Comparison of ENCODE assay signal across 15 cellular contexts in the genomic region with DNA sequence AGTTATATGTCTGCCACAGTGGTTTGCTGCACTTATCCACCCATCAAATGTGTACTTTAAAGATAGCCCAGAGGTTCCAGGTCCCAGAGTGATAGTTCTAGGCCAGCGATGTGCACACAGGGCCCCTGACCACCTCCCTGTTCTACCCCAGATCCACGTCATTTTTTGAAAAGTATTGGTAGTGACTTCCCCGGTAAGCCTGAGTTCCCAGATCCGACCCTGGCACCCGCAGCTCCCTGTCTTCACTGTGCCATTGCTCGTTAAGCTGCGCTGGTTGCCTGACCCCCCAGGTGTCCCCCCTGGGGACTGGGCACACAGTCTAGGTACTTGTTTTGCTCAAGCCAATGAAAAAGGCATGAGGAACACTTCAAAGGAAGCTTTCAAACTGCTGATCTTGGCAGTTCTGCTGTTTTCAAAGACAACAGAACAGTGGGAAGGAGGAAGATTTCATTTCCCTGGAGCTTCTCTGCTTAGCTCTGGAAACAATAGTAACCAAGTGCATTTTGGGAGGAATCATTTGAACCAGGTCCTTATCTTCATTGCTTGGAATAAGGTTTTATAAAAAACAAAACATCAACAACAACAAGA.
DNase-seq lines count a peak whose midpoint lies in the region; ATAC-seq and TF ChIP-seq lines count a peak whose summit lies in the region.
"Had no signal": no experiment of that assay in that cellular context is flagged by ENCODE, and none has a peak within 500 bp of the region (broad histone marks: within the 10 kb centered on the region; RNA-seq: fewer than 3 reads in every experiment).

No MANE protein-coding gene starts in this region.

- H3K36me3 ChIP-seq in GM23338 (ENCODE audit: insufficient read depth) (no peaks in the 10 kb centered on the region), SJCRH30 (no peaks in the 10 kb centered on the region)
- H3K36me3 ChIP-seq: HAP-1, SJSA1 had no signal

- H3K27me3 ChIP-seq in GM23338 (ENCODE audit: insufficient read depth) (no peaks in the 10 kb centered on the region), layer of hippocampus (ENCODE audit: control insufficient read depth, insufficient read depth, low read length) (no peaks in the 10 kb centered on the region), SJCRH30 (no peaks in the 10 kb centered on the region)
- H3K27me3 ChIP-seq: SJSA1 had no signal

- peaks cover 17% of the 10 kb centered on the region for H3K4me1 Mint-ChIP-seq in GM23338

- no peak overlapping the region for H3K27ac Mint-ChIP-seq in GM23338

- no peaks in the 10 kb centered on the region for H3K9me2 ChIP-seq in GM23338 (ENCODE audit: insufficient read depth)

- peaks cover 4% of the 10 kb centered on the region for H3K27me3 Mint-ChIP-seq in GM23338 (ENCODE audit: insufficient read depth, low read depth, poor library complexity)

- no peaks in the 10 kb centered on the region for H3K4me1 ChIP-seq in GM23338 (ENCODE audit: insufficient read depth)
- no peaks in the 10 kb centered on the region for H3K4me1 ChIP-seq in SJCRH30
- H3K4me1 ChIP-seq: A549, SJSA1 had no signal

- no peak overlapping the region for H3K4me3 Mint-ChIP-seq in GM23338

- H3F3A ChIP-seq in GM23338 (replicated peaks; ENCODE audit: low read depth), result no peaks in the 10 kb centered on the region

- H4K20me1 ChIP-seq in GM23338 (replicated peaks; ENCODE audit: insufficient read depth), result no peaks in the 10 kb centered on the region

- peaks cover 2% of the 10 kb centered on the region; the same call in 1 of the 2 replicates for H3K9me3 ChIP-seq in SJCRH30 (replicated peaks)
- H3K9me3 ChIP-seq: A549, SJSA1 had no signal

- no peaks in the 10 kb centered on the region for H3K36me3 Mint-ChIP-seq in GM23338 (ENCODE audit: low read depth)

- DNase-seq in GM23338 (ENCODE audit: low spot score) (no peak), caudate nucleus (lab: John Stamatoyannopoulos, UW) (peak in 5 of 61 donors; percentile 2 to 38 (median 10)), pons (ENCODE audit: low spot score) (peak; percentile 66), SJCRH30 (no peak), cerebellum (ENCODE audit: low spot score) (no peak), NCI-H2196 treated with DMSO at 0.1 percent for 48 hours (lab: John Stamatoyannopoulos, UW; ENCODE audit: unreplicated experiment) (no peak)
- DNase-seq: GF-D8, NCI-H187, NCI-H774, PC-3 had no signal

- no peak overlapping the region for H3K4me2 ChIP-seq in GM23338
- H3K4me2 ChIP-seq: A549 had no signal

- ATAC-seq in GM23338 (peak; percentile 43), GM21723 (IDR thresholded peaks at IDR 0.05; ENCODE audit: unreplicated experiment) (no peak)
- ATAC-seq: A549, PC-3 had no signal

- H3K4me3 ChIP-seq in GM23338, result no peak overlapping the region
- no peak overlapping the region for H3K4me3 ChIP-seq in SJCRH30
- H3K4me3 ChIP-seq: A549, HAP-1, SJSA1 had no signal

- no peak for TF ChIP-seq CTCF in GM23338 (conservative IDR thresholded peaks at IDR 0.05; ENCODE audit: low read depth in 2 of 2)

- no peaks in the 10 kb centered on the region; the same call in 2 of the 3 replicates for H3K9me3 Mint-ChIP-seq in GM23338

- H2AFZ ChIP-seq in GM23338, result peak overlapping the region; percentile 78

- H3K27ac ChIP-seq in GM23338 (ENCODE audit: low read depth) (no peak overlapping the region), caudate nucleus (ENCODE audit: low read depth, low read length) (peak overlapping the region; percentile 48), layer of hippocampus (ENCODE audit: low read depth, low read length) (peak overlapping the region; percentile 42), SJCRH30 (no peak overlapping the region)
- H3K27ac ChIP-seq: A549, SJSA1 had no signal

- no peaks in the 10 kb centered on the region for H3K79me2 ChIP-seq in GM23338 (replicated peaks; ENCODE audit: insufficient read depth)

TF ChIP-seq in GM23338, 12 proteins besides CTCF, POLR2A, EP300 and RAD21 (continues in another document):
- TF ChIP-seq EZH2phosphoT487 (IDR thresholded peaks at IDR 0.05; ENCODE audit: unreplicated experiment) (no peak), JUNB (IDR thresholded peaks at IDR 0.05; ENCODE audit: unreplicated experiment) (no peak), ZNF331 (CRISPR knock-in tag; IDR thresholded peaks at IDR 0.05; ENCODE audit: low read depth) (no peak), EZH2 (IDR thresholded peaks at IDR 0.05; ENCODE audit: low read depth, unreplicated experiment) (no peak), STAT1 (IDR thresholded peaks at IDR 0.05; ENCODE audit: unreplicated experiment) (no peak), POLR2AphosphoS5 (IDR thresholded peaks at IDR 0.05; ENCODE audit: low read depth) (no peak), ZNF114 (CRISPR knock-in tag; IDR thresholded peaks at IDR 0.05) (no peak), NANOG (IDR thresholded peaks at IDR 0.05; ENCODE audit: borderline replicate concordance) (no peak), CREB1 (CRISPR knock-in tag; IDR thresholded peaks at IDR 0.05; ENCODE audit: low read depth) (no peak)
- TF ChIP-seq, protein P1, sequence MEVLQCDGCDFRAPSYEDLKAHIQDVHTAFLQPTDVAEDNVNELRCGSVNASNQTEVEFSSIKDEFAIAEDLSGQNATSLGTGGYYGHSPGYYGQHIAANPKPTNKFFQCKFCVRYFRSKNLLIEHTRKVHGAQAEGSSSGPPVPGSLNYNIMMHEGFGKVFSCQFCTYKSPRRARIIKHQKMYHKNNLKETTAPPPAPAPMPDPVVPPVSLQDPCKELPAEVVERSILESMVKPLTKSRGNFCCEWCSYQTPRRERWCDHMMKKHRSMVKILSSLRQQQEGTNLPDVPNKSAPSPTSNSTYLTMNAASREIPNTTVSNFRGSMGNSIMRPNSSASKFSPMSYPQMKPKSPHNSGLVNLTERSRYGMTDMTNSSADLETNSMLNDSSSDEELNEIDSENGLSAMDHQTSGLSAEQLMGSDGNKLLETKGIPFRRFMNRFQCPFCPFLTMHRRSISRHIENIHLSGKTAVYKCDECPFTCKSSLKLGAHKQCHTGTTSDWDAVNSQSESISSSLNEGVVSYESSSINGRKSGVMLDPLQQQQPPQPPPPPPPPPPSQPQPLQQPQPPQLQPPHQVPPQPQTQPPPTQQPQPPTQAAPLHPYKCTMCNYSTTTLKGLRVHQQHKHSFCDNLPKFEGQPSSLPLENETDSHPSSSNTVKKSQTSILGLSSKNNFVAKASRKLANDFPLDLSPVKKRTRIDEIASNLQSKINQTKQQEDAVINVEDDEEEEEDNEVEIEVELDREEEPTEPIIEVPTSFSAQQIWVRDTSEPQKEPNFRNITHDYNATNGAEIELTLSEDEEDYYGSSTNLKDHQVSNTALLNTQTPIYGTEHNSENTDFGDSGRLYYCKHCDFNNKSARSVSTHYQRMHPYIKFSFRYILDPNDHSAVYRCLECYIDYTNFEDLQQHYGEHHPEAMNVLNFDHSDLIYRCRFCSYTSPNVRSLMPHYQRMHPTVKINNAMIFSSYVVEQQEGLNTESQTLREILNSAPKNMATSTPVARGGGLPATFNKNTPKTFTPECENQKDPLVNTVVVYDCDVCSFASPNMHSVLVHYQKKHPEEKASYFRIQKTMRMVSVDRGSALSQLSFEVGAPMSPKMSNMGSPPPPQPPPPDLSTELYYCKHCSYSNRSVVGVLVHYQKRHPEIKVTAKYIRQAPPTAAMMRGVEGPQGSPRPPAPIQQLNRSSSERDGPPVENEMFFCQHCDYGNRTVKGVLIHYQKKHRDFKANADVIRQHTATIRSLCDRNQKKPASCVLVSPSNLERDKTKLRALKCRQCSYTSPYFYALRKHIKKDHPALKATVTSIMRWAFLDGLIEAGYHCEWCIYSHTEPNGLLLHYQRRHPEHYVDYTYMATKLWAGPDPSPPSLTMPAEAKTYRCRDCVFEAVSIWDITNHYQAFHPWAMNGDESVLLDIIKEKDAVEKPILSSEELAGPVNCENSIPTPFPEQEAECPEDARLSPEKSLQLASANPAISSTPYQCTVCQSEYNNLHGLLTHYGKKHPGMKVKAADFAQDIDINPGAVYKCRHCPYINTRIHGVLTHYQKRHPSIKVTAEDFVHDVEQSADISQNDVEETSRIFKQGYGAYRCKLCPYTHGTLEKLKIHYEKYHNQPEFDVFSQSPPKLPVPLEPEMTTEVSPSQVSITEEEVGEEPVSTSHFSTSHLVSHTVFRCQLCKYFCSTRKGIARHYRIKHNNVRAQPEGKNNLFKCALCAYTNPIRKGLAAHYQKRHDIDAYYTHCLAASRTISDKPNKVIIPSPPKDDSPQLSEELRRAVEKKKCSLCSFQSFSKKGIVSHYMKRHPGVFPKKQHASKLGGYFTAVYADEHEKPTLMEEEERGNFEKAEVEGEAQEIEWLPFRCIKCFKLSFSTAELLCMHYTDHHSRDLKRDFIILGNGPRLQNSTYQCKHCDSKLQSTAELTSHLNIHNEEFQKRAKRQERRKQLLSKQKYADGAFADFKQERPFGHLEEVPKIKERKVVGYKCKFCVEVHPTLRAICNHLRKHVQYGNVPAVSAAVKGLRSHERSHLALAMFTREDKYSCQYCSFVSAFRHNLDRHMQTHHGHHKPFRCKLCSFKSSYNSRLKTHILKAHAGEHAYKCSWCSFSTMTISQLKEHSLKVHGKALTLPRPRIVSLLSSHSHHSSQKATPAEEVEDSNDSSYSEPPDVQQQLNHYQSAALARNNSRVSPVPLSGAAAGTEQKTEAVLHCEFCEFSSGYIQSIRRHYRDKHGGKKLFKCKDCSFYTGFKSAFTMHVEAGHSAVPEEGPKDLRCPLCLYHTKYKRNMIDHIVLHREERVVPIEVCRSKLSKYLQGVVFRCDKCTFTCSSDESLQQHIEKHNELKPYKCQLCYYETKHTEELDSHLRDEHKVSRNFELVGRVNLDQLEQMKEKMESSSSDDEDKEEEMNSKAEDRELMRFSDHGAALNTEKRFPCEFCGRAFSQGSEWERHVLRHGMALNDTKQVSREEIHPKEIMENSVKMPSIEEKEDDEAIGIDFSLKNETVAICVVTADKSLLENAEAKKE (CRISPR knock-in tag; IDR thresholded peaks at IDR 0.05), result no peak

Comparison
In these comparisons a context has a peak if more than half of its experiments do, and no peak if none do; other contexts are left out.
1. H3K27ac ChIP-seq: peak in caudate nucleus (single experiment) and layer of hippocampus (single experiment); none in GM23338 (single experiment) and SJCRH30 (single experiment).